In the genomic region with DNA sequence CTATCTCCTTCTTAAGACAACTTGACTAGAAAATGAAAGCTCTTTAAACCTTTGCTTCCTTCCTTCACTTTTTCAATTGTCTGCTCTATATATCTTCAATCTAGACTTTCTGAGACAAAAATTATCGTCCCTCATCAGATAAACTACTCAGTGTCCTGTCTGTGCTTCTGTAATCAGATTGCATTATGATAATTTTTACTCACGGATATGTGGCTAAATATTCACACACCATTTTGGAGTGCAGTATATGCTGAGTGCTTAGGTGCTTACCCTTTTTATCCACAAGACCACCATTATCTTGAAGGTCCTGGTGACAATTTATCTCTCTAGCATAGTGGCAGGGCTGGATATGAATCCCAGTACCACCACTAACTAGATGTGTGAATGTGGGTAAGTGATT, we compare ENCODE assay signal across 20 cellular contexts.
DNase-seq lines count a peak whose midpoint lies in the region; ATAC-seq and TF ChIP-seq lines count a peak whose summit lies in the region.
"Had no signal": no experiment of that assay in that cellular context is flagged by ENCODE, and none has a peak within 500 bp of the region (broad histone marks: within the 10 kb centered on the region; RNA-seq: fewer than 3 reads in every experiment).

No MANE protein-coding gene starts in this region.

- CTCF ChIA-PET in SK-N-SH (lab: Yijun Ruan, JAX), result interaction anchor here (1.0 to 2.5 kb wide), 6 partner anchors 11 to 951 kb away, joined by 3 to 10 read pairs (median 4); no protein-coding TSS in a partner anchor
- CTCF ChIA-PET in activated naive CD4-positive, alpha-beta T cell treated with anti-CD3 and anti-CD28 coated beads for 36 hours (lab: Charles Lee), result no interaction called here

- 50% methylated on average over 2 of the region's 2 CpGs for WGBS in SK-N-SH (ENCODE audit: low lambda C conversion rate)

- H3K4me3 Mint-ChIP-seq in memory B cell, result no peak overlapping the region
- no peak overlapping the region for H3K4me3 Mint-ChIP-seq in activated naive CD4-positive, alpha-beta T cell treated with anti-CD3 and anti-CD28 coated beads for 36 hours
- H3K4me3 Mint-ChIP-seq: CD14-positive monocyte; CD4-positive, alpha-beta T cell; CD8-positive, alpha-beta memory T cell; GM23338; H9 had no signal

- H3K4me1 ChIP-seq in OCI-LY3 (ENCODE audit: low read length) (peaks cover 40% of the 10 kb centered on the region), SK-N-SH (ENCODE audit: control insufficient read depth in 1 of 2, insufficient read depth in 2 of 2, low read depth in 1 of 2, low read length in 1 of 2) (peaks cover 0 to 2% of the 10 kb centered on the region in 2 experiments; a peak in 1 of 4 replicates)
- H3K4me1 ChIP-seq: A549, BE2C had no signal

- no peak overlapping the region for H2AFZ ChIP-seq in OCI-LY3 (ENCODE audit: low read depth, low read length)
- no peak overlapping the region for H2AFZ ChIP-seq in SK-N-SH (ENCODE audit: low read depth)
- H2AFZ ChIP-seq: GM23338 had no signal

- peaks cover 12% of the 10 kb centered on the region for H3K4me1 Mint-ChIP-seq in memory B cell
- H3K4me1 Mint-ChIP-seq in activated naive CD4-positive, alpha-beta T cell treated with anti-CD3 and anti-CD28 coated beads for 36 hours (ENCODE audit: low read depth), result no peaks in the 10 kb centered on the region
- H3K4me1 Mint-ChIP-seq: CD8-positive, alpha-beta memory T cell; GM23338 had no signal

- TF ChIP-seq CTCF in OCI-LY3 (IDR thresholded peaks at IDR 0.05; ENCODE audit: low read depth, low read length) (no peak), SK-N-SH (IDR thresholded peaks at IDR 0.05) (no peak)

- peak overlapping the region; percentile 81 for H3K27ac Mint-ChIP-seq in memory B cell
- H3K27ac Mint-ChIP-seq in activated naive CD4-positive, alpha-beta T cell treated with anti-CD3 and anti-CD28 coated beads for 36 hours, result no peak overlapping the region
- no peak overlapping the region for H3K27ac Mint-ChIP-seq in activated naive CD4-positive, alpha-beta T cell treated with anti-CD3 and anti-CD28 coated beads, Interleukin-2, amount 50 U/mL, for 72 hours
- H3K27ac Mint-ChIP-seq: CD4-positive, alpha-beta T cell; GM23338; H9 had no signal

- no peak for ATAC-seq in memory B cell (ENCODE audit: low read depth)
- ATAC-seq in activated naive CD4-positive, alpha-beta T cell treated with anti-CD3 and anti-CD28 coated beads, Interleukin-2, amount 50 U/mL, for 72 hours, result no peak
- ATAC-seq: A549, GM23338, HCT116 had no signal

- no peak for TF ChIP-seq RAD21 in SK-N-SH (IDR thresholded peaks at IDR 0.05; ENCODE audit: low read length)

- no peaks in the 10 kb centered on the region for H3K9me3 ChIP-seq in OCI-LY3 (ENCODE audit: insufficient read depth, low read length)
- no peaks in the 10 kb centered on the region for H3K9me3 ChIP-seq in SK-N-SH
- H3K9me3 ChIP-seq: A549; BE2C; BLaER1 treated with 17β-estradiol and CSF1 and Interleukin-3, amounts not matched to agents 10 nM and 100 nM had no signal

- H4K20me1 ChIP-seq in OCI-LY3 (ENCODE audit: insufficient read depth, low read length) (no peaks in the 10 kb centered on the region), SK-N-SH (ENCODE audit: insufficient read depth) (no peaks in the 10 kb centered on the region)
- H4K20me1 ChIP-seq: BLaER1 treated with 17β-estradiol and CSF1 and Interleukin-3, amounts not matched to agents 10 nM and 100 nM had no signal

- H3K36me3 ChIP-seq in OCI-LY3 (replicated peaks; ENCODE audit: low read depth, low read length) (no peaks in the 10 kb centered on the region), SK-N-SH (replicated peaks in 1 of 2; ENCODE audit: control insufficient read depth in 1 of 2, insufficient read depth in 2 of 2, low read length in 1 of 2) (no peaks in the 10 kb centered on the region)
- H3K36me3 ChIP-seq: BLaER1 treated with 17β-estradiol and CSF1 and Interleukin-3, amounts not matched to agents 10 nM and 100 nM had no signal

- no peaks in the 10 kb centered on the region for H3K79me2 ChIP-seq in OCI-LY3 (ENCODE audit: low read length)
- no peaks in the 10 kb centered on the region for H3K79me2 ChIP-seq in SK-N-SH (ENCODE audit: insufficient read depth)

- H3K27me3 Mint-ChIP-seq in memory B cell, result no peaks in the 10 kb centered on the region
- H3K27me3 Mint-ChIP-seq in activated naive CD4-positive, alpha-beta T cell treated with anti-CD3 and anti-CD28 coated beads for 36 hours (ENCODE audit: low read depth), result peaks cover 2% of the 10 kb centered on the region
- H3K27me3 Mint-ChIP-seq: CD4-positive, alpha-beta T cell; CD8-positive, alpha-beta memory T cell had no signal

- DNase-seq in SK-N-SH (no peak), memory B cell (ENCODE audit: low spot score in 2 of 2) (no peak), NCI-H510A treated with DMSO at 0.1 percent for 48 hours (lab: John Stamatoyannopoulos, UW) (no peak)
- no peak for DNase-seq in activated naive CD4-positive, alpha-beta T cell treated with anti-CD3 and anti-CD28 coated beads for 36 hours
- DNase-seq in activated naive CD4-positive, alpha-beta T cell treated with anti-CD3 and anti-CD28 coated beads, Interleukin-2, amount 50 U/mL, for 72 hours (ENCODE audit: low spot score in 2 of 2), result no peak
- DNase-seq: 8988T; ACHN; AML-193; BE2C; CD4-positive, alpha-beta T cell; CD8-positive, alpha-beta memory T cell; DMS53; GF-D8; H9 had no signal

- H3K9ac ChIP-seq in OCI-LY3 (ENCODE audit: low read length) (no peak overlapping the region), SK-N-SH (no peak overlapping the region)

- no peaks in the 10 kb centered on the region for H3K36me3 Mint-ChIP-seq in memory B cell
- no peaks in the 10 kb centered on the region for H3K36me3 Mint-ChIP-seq in activated naive CD4-positive, alpha-beta T cell treated with anti-CD3 and anti-CD28 coated beads for 36 hours (ENCODE audit: low read depth)
- H3K36me3 Mint-ChIP-seq in activated naive CD4-positive, alpha-beta T cell treated with anti-CD3 and anti-CD28 coated beads, Interleukin-2, amount 50 U/mL, for 72 hours, result no peaks in the 10 kb centered on the region
- H3K36me3 Mint-ChIP-seq: CD8-positive, alpha-beta memory T cell had no signal

- H3K27ac ChIP-seq in OCI-LY3 (ENCODE audit: low read length), result no peak overlapping the region
- H3K27ac ChIP-seq in SK-N-SH (ENCODE audit: low read depth in 2 of 2, low read length in 1 of 2), result no peak overlapping the region
- H3K27ac ChIP-seq: A549 had no signal

- peak in 1 of 2 experiments; percentile 47; a peak in 1 of 4 replicates for TF ChIP-seq EP300 in SK-N-SH (IDR thresholded peaks at IDR 0.05; ENCODE audit: borderline replicate concordance in 1 of 2, low read depth in 1 of 2, low read length in 1 of 2)

- H3K9me3 Mint-ChIP-seq in memory B cell, result no peaks in the 10 kb centered on the region
- no peaks in the 10 kb centered on the region for H3K9me3 Mint-ChIP-seq in activated naive CD4-positive, alpha-beta T cell treated with anti-CD3 and anti-CD28 coated beads for 36 hours
- peaks cover 6 to 11% of the 10 kb centered on the region in 2 donors for H3K9me3 Mint-ChIP-seq in activated naive CD4-positive, alpha-beta T cell treated with anti-CD3 and anti-CD28 coated beads, Interleukin-2, amount 50 U/mL, for 72 hours
- H3K9me3 Mint-ChIP-seq: GM23338 had no signal

- H3K9me2 ChIP-seq in SK-N-SH, result no peaks in the 10 kb centered on the region

- H3K27me3 ChIP-seq in OCI-LY3 (ENCODE audit: low read depth, low read length), result no peaks in the 10 kb centered on the region; the same call in 1 of the 2 replicates
- no peaks in the 10 kb centered on the region for H3K27me3 ChIP-seq in SK-N-SH (ENCODE audit: insufficient read depth)
- H3K27me3 ChIP-seq: BE2C; BLaER1 treated with 17β-estradiol and CSF1 and Interleukin-3, amounts not matched to agents 10 nM and 100 nM had no signal

- no peaks in the 10 kb centered on the region for H3F3A ChIP-seq in SK-N-SH (replicated peaks; ENCODE audit: insufficient read depth)

- intact Hi-C loops in activated naive CD4-positive, alpha-beta T cell treated with anti-CD3 and anti-CD28 coated beads for 36 hours (cut with micrococcal nuclease), result no loop called here

- POLR2A ChIA-PET in SK-N-SH (lab: Yijun Ruan, JAX), result no interaction called here

- H3K4me2 ChIP-seq in OCI-LY3 (ENCODE audit: low read length) (peak overlapping the region; percentile 66), SK-N-SH (no peak overlapping the region)
- H3K4me2 ChIP-seq: A549, GM23338 had no signal

- H3K4me3 ChIP-seq in OCI-LY3 (ENCODE audit: low read length) (no peak overlapping the region), SK-N-SH (ENCODE audit: low read depth in 2 of 2, low read length in 1 of 2) (no peak overlapping the region)
- H3K4me3 ChIP-seq: A549; BLaER1 treated with 17β-estradiol and CSF1 and Interleukin-3, amounts not matched to agents 10 nM and 100 nM; GM23338 had no signal

TF ChIP-seq in SK-N-SH, 30 proteins besides CTCF, POLR2A, EP300 and RAD21:
- TF ChIP-seq EZH2phosphoT487 (IDR thresholded peaks at IDR 0.05; ENCODE audit: borderline replicate concordance, low read depth), result no peak
- no peak for TF ChIP-seq FOSL2 (IDR thresholded peaks at IDR 0.05; ENCODE audit: borderline replicate concordance, low read depth)
- TF ChIP-seq GATA2 (CRISPR knock-in tag; IDR thresholded peaks at IDR 0.05), result peak; percentile 54
